8 cellular contexts compared by ENCODE assay signal in the genomic region with DNA sequence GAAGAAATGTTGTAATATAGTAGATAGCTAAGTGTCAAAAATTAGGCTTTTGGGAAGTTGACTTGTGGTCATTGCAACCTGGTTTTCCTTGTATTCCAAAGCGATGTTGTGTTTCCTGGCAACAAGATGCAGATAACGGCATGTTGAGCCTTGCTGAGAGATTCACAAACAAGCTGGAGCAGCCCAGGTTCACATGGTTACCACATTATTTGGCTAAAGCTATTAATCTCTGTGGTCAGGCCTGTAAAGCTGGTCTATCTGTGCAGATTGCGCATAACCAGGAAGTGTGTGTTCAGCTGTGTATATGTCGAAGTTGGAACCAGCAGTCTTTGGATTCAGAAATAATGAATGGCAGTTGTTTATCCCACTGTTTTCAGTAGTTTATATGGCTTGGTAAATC. TPM values are rescaled to one million over a fixed set of nuclear protein-coding genes. Genes with fewer than 3 reads are reported as not detected.
A peak's percentile ranks its signal among the peaks of the same experiment; 100 is the strongest.
DNase-seq lines count a peak whose midpoint lies in the region; ATAC-seq lines count a peak whose summit lies in the region.

No MANE protein-coding gene starts in this region.

- no peaks in the 10 kb centered on the region for H3K9me3 ChIP-seq in BLaER1 treated with 17β-estradiol and CSF1 and Interleukin-3, amounts not matched to agents 10 nM and 100 nM (replicated peaks in 1 of 11)

- peaks cover 38 to 62% (median 52%) of the 10 kb centered on the region in 11 experiments for H3K36me3 ChIP-seq in BLaER1 treated with 17β-estradiol and CSF1 and Interleukin-3, amounts not matched to agents 10 nM and 100 nM

- H3K4me1 ChIP-seq in BLaER1 treated with 17β-estradiol and CSF1 and Interleukin-3, amounts not matched to agents 10 nM and 100 nM = peaks cover 20 to 77% (median 34%) of the 10 kb centered on the region in 10 experiments

- no peak overlapping the region for H3K4me3 ChIP-seq in BLaER1 treated with 17β-estradiol and CSF1 and Interleukin-3, amounts not matched to agents 10 nM and 100 nM

- intact Hi-C loops in left colon (cut with DNase I, micrococcal nuclease) = no loop called here

- peak overlapping the region in 7 of 11 experiments; percentile 0 to 56 (median 29); a peak in 9 of 22 replicates for H3K4me2 ChIP-seq in BLaER1 treated with 17β-estradiol and CSF1 and Interleukin-3, amounts not matched to agents 10 nM and 100 nM

- H3K27ac ChIP-seq in BLaER1 treated with 17β-estradiol and CSF1 and Interleukin-3, amounts not matched to agents 10 nM and 100 nM = peak overlapping the region in 2 of 11 experiments; percentile 44 to 66; a peak in 3 of 22 replicates

- ATAC-seq in GM18867 (IDR thresholded peaks at IDR 0.05; ENCODE audit: unreplicated experiment) (peak; percentile 72), HG03039 (IDR thresholded peaks at IDR 0.05; ENCODE audit: unreplicated experiment) (peak; percentile 65), left colon (peak; percentile 78)

- DNase-seq in NCI-H2171 (lab: John Stamatoyannopoulos, UW) (peak; percentile 20), astrocyte of the hippocampus (ENCODE audit: low read depth, low spot score) (peak; percentile 89), left colon (peak in 1 of 2 donors; percentile 44), T1000 (lab: John Stamatoyannopoulos, UW) (no peak), cerebellum (ENCODE audit: low spot score) (no peak)

- no peaks in the 10 kb centered on the region for H3K27me3 ChIP-seq in BLaER1 treated with 17β-estradiol and CSF1 and Interleukin-3, amounts not matched to agents 10 nM and 100 nM

- H4K20me1 ChIP-seq in BLaER1 treated with 17β-estradiol and CSF1 and Interleukin-3, amounts not matched to agents 10 nM and 100 nM = peaks cover 11 to 100% (median 68%) of the 10 kb centered on the region in 11 experiments; a peak in 18 of 22 replicates

- H3K9ac ChIP-seq in BLaER1 treated with 17β-estradiol and CSF1 and Interleukin-3, amounts not matched to agents 10 nM and 100 nM = no peak overlapping the region

RNA-seq across cellular contexts. Expression of gene TIPARP, which starts 6.6 kb away (rescaled TPM):
- 10 to 100 TPM; 31.1 to 33.9 TPM for total RNA-seq in left colon
- total RNA-seq in cerebellum = 17.7 TPM

Comparison
In these comparisons a context has a peak if more than half of its experiments do, and no peak if none do; other contexts are left out.
1. DNase-seq: peak in NCI-H2171 (single experiment) and astrocyte of the hippocampus (single experiment); none in T1000 (single experiment) and cerebellum (single experiment).
2. Peak in every context shown above with its lines, with median percentiles within 50 percentile points of each other: ATAC-seq.